ENCODE assay signal across 1 cellular context in the genomic region with DNA sequence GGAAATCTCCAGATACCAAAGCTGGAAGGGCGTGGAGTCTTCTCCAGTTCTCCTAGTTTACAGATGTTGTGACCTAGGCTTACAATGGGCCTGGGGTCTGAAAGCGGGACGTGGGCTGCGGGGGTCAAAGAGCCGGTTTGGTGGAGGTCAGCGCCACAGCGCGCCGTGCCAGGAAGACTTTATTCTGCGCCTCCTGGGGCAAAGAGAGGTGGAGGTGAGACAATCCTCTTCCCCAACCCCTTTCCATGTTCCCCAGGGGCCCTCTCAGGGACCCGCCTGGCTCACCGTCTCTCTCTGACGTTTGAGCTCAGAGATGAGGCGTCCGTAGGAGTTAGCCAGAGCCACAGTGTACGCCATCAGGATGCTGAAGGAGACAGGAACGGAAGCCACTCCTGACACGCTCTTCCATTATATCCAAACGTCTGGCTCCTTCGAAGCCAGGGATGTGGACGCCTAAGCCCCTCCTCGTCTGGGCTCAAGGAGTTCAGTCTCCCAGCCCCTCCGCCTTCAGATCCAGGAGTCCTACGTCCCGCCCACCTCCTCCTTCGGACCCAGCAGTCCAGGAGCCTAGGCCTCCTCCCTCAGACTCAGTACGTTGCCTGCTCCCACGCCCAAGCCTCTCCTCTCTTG.
TF ChIP-seq lines count a peak whose summit lies in the region.

No MANE protein-coding gene starts in this region.

TF ChIP-seq in K562, 482 proteins besides CTCF, POLR2A, EP300 and RAD21 (continued from another document):
- TF ChIP-seq, protein P1, sequence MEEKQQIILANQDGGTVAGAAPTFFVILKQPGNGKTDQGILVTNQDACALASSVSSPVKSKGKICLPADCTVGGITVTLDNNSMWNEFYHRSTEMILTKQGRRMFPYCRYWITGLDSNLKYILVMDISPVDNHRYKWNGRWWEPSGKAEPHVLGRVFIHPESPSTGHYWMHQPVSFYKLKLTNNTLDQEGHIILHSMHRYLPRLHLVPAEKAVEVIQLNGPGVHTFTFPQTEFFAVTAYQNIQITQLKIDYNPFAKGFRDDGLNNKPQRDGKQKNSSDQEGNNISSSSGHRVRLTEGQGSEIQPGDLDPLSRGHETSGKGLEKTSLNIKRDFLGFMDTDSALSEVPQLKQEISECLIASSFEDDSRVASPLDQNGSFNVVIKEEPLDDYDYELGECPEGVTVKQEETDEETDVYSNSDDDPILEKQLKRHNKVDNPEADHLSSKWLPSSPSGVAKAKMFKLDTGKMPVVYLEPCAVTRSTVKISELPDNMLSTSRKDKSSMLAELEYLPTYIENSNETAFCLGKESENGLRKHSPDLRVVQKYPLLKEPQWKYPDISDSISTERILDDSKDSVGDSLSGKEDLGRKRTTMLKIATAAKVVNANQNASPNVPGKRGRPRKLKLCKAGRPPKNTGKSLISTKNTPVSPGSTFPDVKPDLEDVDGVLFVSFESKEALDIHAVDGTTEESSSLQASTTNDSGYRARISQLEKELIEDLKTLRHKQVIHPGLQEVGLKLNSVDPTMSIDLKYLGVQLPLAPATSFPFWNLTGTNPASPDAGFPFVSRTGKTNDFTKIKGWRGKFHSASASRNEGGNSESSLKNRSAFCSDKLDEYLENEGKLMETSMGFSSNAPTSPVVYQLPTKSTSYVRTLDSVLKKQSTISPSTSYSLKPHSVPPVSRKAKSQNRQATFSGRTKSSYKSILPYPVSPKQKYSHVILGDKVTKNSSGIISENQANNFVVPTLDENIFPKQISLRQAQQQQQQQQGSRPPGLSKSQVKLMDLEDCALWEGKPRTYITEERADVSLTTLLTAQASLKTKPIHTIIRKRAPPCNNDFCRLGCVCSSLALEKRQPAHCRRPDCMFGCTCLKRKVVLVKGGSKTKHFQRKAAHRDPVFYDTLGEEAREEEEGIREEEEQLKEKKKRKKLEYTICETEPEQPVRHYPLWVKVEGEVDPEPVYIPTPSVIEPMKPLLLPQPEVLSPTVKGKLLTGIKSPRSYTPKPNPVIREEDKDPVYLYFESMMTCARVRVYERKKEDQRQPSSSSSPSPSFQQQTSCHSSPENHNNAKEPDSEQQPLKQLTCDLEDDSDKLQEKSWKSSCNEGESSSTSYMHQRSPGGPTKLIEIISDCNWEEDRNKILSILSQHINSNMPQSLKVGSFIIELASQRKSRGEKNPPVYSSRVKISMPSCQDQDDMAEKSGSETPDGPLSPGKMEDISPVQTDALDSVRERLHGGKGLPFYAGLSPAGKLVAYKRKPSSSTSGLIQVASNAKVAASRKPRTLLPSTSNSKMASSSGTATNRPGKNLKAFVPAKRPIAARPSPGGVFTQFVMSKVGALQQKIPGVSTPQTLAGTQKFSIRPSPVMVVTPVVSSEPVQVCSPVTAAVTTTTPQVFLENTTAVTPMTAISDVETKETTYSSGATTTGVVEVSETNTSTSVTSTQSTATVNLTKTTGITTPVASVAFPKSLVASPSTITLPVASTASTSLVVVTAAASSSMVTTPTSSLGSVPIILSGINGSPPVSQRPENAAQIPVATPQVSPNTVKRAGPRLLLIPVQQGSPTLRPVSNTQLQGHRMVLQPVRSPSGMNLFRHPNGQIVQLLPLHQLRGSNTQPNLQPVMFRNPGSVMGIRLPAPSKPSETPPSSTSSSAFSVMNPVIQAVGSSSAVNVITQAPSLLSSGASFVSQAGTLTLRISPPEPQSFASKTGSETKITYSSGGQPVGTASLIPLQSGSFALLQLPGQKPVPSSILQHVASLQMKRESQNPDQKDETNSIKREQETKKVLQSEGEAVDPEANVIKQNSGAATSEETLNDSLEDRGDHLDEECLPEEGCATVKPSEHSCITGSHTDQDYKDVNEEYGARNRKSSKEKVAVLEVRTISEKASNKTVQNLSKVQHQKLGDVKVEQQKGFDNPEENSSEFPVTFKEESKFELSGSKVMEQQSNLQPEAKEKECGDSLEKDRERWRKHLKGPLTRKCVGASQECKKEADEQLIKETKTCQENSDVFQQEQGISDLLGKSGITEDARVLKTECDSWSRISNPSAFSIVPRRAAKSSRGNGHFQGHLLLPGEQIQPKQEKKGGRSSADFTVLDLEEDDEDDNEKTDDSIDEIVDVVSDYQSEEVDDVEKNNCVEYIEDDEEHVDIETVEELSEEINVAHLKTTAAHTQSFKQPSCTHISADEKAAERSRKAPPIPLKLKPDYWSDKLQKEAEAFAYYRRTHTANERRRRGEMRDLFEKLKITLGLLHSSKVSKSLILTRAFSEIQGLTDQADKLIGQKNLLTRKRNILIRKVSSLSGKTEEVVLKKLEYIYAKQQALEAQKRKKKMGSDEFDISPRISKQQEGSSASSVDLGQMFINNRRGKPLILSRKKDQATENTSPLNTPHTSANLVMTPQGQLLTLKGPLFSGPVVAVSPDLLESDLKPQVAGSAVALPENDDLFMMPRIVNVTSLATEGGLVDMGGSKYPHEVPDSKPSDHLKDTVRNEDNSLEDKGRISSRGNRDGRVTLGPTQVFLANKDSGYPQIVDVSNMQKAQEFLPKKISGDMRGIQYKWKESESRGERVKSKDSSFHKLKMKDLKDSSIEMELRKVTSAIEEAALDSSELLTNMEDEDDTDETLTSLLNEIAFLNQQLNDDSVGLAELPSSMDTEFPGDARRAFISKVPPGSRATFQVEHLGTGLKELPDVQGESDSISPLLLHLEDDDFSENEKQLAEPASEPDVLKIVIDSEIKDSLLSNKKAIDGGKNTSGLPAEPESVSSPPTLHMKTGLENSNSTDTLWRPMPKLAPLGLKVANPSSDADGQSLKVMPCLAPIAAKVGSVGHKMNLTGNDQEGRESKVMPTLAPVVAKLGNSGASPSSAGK (IDR thresholded peaks at IDR 0.05), result no peak
- TF ChIP-seq MCM3 (IDR thresholded peaks at IDR 0.05) (no peak), RBM22 (IDR thresholded peaks at IDR 0.05; ENCODE audit: low read depth, low read length, poor library complexity, severe bottlenecking) (no peak), TBP (optimal IDR thresholded peaks at IDR 0.05; ENCODE audit: low read depth, low read length) (peak; percentile 28), ZSCAN29 (IDR thresholded peaks at IDR 0.05) (no peak), KDM2B (CRISPR knock-in tag; IDR thresholded peaks at IDR 0.05) (0 out of 2 replicates have a peak, but pooled peaks have one; percentile 36), NCOA4 (IDR thresholded peaks at IDR 0.05; ENCODE audit: partially characterized antibody) (no peak), KDM1A (IDR thresholded peaks at IDR 0.05) (no peak; a peak in 1 of 4 replicates)
- TF ChIP-seq, protein P2, sequence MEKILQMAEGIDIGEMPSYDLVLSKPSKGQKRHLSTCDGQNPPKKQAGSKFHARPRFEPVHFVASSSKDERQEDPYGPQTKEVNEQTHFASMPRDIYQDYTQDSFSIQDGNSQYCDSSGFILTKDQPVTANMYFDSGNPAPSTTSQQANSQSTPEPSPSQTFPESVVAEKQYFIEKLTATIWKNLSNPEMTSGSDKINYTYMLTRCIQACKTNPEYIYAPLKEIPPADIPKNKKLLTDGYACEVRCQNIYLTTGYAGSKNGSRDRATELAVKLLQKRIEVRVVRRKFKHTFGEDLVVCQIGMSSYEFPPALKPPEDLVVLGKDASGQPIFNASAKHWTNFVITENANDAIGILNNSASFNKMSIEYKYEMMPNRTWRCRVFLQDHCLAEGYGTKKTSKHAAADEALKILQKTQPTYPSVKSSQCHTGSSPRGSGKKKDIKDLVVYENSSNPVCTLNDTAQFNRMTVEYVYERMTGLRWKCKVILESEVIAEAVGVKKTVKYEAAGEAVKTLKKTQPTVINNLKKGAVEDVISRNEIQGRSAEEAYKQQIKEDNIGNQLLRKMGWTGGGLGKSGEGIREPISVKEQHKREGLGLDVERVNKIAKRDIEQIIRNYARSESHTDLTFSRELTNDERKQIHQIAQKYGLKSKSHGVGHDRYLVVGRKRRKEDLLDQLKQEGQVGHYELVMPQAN (IDR thresholded peaks at IDR 0.05; ENCODE audit: borderline replicate concordance), result peak; percentile 49; the same call in 1 of the 2 replicates
TF ChIP-seq in K562: peak in this region for 24.
